In the genomic region with DNA sequence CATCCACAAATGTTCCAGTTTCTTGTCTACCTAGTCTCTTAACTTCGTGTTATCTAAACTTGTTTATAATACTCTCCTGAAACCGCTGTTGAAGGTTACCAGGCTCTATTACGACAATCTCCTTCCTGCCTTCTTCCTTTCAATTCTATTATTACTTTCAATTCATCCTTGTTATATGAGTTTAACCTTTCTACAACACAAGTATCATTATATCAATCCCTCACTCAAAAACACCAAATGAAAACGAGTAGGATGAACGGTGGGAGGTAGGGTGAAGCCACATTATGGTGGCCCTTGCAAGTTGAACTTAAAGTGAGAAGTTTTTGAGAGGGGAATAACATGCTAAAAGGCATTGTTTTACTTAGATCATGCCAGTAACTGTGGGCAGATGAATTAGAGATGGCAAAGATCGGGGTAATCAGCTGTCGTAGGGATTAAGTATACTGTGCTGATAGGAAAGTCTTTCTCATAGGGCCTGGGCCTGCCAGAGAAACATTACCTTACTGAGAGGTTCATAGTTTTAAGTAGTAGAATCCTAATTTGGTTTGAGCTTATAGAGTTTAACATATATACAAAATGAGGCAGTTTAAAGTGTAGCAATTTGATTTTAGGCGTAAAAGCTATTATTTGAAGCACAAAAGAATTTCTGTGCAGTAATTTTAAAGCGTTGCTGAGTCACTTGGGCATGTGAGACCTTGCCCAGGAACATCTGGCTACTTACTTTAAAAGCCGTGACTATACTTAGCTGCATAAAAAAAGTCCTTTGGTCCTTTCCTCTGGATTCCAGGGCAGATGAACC, we compare ENCODE assay signal across 1 cellular context.
TF ChIP-seq lines count a peak whose summit lies in the region.

No MANE protein-coding gene starts in this region.

TF ChIP-seq in HepG2, 621 proteins besides CTCF, POLR2A, EP300 and RAD21:
- TF ChIP-seq SRSF9 (IDR thresholded peaks at IDR 0.05; ENCODE audit: borderline replicate concordance, insufficient read depth, low read depth, low read length, poor library complexity, severe bottlenecking): no peak
- TF ChIP-seq PCBP1 (IDR thresholded peaks at IDR 0.05; ENCODE audit: borderline replicate concordance, low read depth, low read length): no peak
- TF ChIP-seq, protein P1, sequence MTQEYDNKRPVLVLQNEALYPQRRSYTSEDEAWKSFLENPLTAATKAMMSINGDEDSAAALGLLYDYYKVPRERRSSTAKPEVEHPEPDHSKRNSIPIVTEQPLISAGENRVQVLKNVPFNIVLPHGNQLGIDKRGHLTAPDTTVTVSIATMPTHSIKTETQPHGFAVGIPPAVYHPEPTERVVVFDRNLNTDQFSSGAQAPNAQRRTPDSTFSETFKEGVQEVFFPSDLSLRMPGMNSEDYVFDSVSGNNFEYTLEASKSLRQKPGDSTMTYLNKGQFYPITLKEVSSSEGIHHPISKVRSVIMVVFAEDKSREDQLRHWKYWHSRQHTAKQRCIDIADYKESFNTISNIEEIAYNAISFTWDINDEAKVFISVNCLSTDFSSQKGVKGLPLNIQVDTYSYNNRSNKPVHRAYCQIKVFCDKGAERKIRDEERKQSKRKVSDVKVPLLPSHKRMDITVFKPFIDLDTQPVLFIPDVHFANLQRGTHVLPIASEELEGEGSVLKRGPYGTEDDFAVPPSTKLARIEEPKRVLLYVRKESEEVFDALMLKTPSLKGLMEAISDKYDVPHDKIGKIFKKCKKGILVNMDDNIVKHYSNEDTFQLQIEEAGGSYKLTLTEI (CRISPR knock-in tag; conservative IDR thresholded peaks at IDR 0.05): no peak
- TF ChIP-seq ZNF468 (CRISPR knock-in tag; IDR thresholded peaks at IDR 0.05): no peak
- TF ChIP-seq RBM39 (IDR thresholded peaks at IDR 0.05; ENCODE audit: low read depth, low read length, poor library complexity, severe bottlenecking): no peak
- no peak for TF ChIP-seq SP4 (CRISPR knock-in tag; IDR thresholded peaks at IDR 0.05)
- no peak for TF ChIP-seq ZNF562 (CRISPR knock-in tag; IDR thresholded peaks at IDR 0.05; ENCODE audit: borderline replicate concordance)
- TF ChIP-seq BRD4 (CRISPR knock-in tag; IDR thresholded peaks at IDR 0.05): no peak
- no peak for TF ChIP-seq ZNF704 (CRISPR knock-in tag; IDR thresholded peaks at IDR 0.05; ENCODE audit: borderline replicate concordance)
- no peak for TF ChIP-seq ZBTB20 (CRISPR knock-in tag; IDR thresholded peaks at IDR 0.05; ENCODE audit: borderline replicate concordance, low read depth)
- no peak for TF ChIP-seq KLF16 (CRISPR knock-in tag; IDR thresholded peaks at IDR 0.05)
- TF ChIP-seq PCBP2 (optimal IDR thresholded peaks at IDR 0.05; ENCODE audit: low read depth, low read length, poor library complexity, severe bottlenecking): no peak
- no peak for TF ChIP-seq HNRNPL (IDR thresholded peaks at IDR 0.05; ENCODE audit: low read depth, low read length)
- TF ChIP-seq ZNF101 (CRISPR knock-in tag; IDR thresholded peaks at IDR 0.05; ENCODE audit: borderline replicate concordance, low read depth): no peak
- TF ChIP-seq ZNF768 (CRISPR knock-in tag; IDR thresholded peaks at IDR 0.05): no peak
- no peak for TF ChIP-seq GATA4 (IDR thresholded peaks at IDR 0.05; ENCODE audit: borderline replicate concordance, low read depth)
- TF ChIP-seq ZNF44 (CRISPR knock-in tag; IDR thresholded peaks at IDR 0.05): no peak
- TF ChIP-seq GABPA (IDR thresholded peaks at IDR 0.05; ENCODE audit: low read depth, low read length): no peak
- TF ChIP-seq GABPA (CRISPR knock-in tag; IDR thresholded peaks at IDR 0.05; ENCODE audit: low read depth): no peak
- TF ChIP-seq U2AF1 (optimal IDR thresholded peaks at IDR 0.05; ENCODE audit: low read depth, low read length): no peak
- no peak for TF ChIP-seq ZNF75D (CRISPR knock-in tag; IDR thresholded peaks at IDR 0.05; ENCODE audit: borderline replicate concordance)
